ENCODE assay signal across 19 cellular contexts in genomic region chr21:33870768-33871167, GRCh38. TPM values are rescaled to one million over a fixed set of nuclear protein-coding genes. Genes with fewer than 3 reads are reported as not detected.
DNase-seq lines count a peak whose midpoint lies in the region; ATAC-seq and TF ChIP-seq lines count a peak whose summit lies in the region.
"Had no signal": no experiment of that assay in that cellular context is flagged by ENCODE, and none has a peak within 500 bp of the region (broad histone marks: within the 10 kb centered on the region; RNA-seq: fewer than 3 reads in every experiment).

No MANE protein-coding gene starts in this region.

- H3K9me3 ChIP-seq in breast epithelium (no peaks in the 10 kb centered on the region), tibial artery (no peaks in the 10 kb centered on the region)
- H3K9me3 ChIP-seq: A549, HAP-1 had no signal

- H3K27ac Mint-ChIP-seq in MCF 10A (ENCODE audit: low read depth, unreplicated experiment) = no peak overlapping the region
- H3K27ac Mint-ChIP-seq: CD14-positive monocyte had no signal

- TF ChIP-seq POLR2A in breast epithelium (IDR thresholded peaks at IDR 0.05) (no peak), erythroblast (IDR thresholded peaks at IDR 0.05; ENCODE audit: low read length) (no peak)

- POLR2A ChIA-PET in MCF 10A (lab: Yijun Ruan, JAX) = interaction anchor here (0.7 kb wide), 1 partner anchor 41 kb away, joined by 4 read pairs; no protein-coding TSS in a partner anchor

- H3K36me3 Mint-ChIP-seq in MCF 10A (ENCODE audit: insufficient read depth, unreplicated experiment) = no peaks in the 10 kb centered on the region
- H3K36me3 Mint-ChIP-seq: CD14-positive monocyte had no signal

- CTCF ChIA-PET in MCF 10A (lab: Yijun Ruan, JAX) = no interaction called here

- no peak overlapping the region for H3K4me3 ChIP-seq in breast epithelium
- no peak overlapping the region for H3K4me3 ChIP-seq in tibial artery
- H3K4me3 ChIP-seq: A549, GM12878, HAP-1 had no signal

- H3K4me3 Mint-ChIP-seq in MCF 10A (ENCODE audit: unreplicated experiment) = no peak overlapping the region
- H3K4me3 Mint-ChIP-seq: CD14-positive monocyte had no signal

- H3K4me1 Mint-ChIP-seq in MCF 10A (ENCODE audit: insufficient read depth, unreplicated experiment) = no peaks in the 10 kb centered on the region

- H3K4me1 ChIP-seq in breast epithelium (no peaks in the 10 kb centered on the region), tibial artery (no peaks in the 10 kb centered on the region)
- H3K4me1 ChIP-seq: A549, HAP-1 had no signal

- ATAC-seq in left colon = no peak
- no peak for ATAC-seq in activated CD4-positive, CD25-positive, alpha-beta regulatory T cell treated with anti-CD3 and anti-CD28 coated beads, Interleukin-2, amount 50 U/mL, for 24 hours
- ATAC-seq: A549, GM12878 had no signal

- H3K27ac ChIP-seq in breast epithelium (no peak overlapping the region), temporal lobe (ENCODE audit: low read depth, low read length) (peak overlapping the region; percentile 17), tibial artery (no peak overlapping the region)
- H3K27ac ChIP-seq: A549 had no signal

- peaks cover 2% of the 10 kb centered on the region for H3K27me3 Mint-ChIP-seq in MCF 10A (ENCODE audit: insufficient read depth, unreplicated experiment)

- no peaks in the 10 kb centered on the region for H3K9me3 Mint-ChIP-seq in MCF 10A (ENCODE audit: unreplicated experiment)

- intact Hi-C loops in MCF 10A (cut with micrococcal nuclease) = no loop called here
- intact Hi-C loops in breast epithelium (cut with DNase I; ENCODE audit: low total_unique reads) = no loop called here
- intact Hi-C loops in tibial artery (cut with DNase I; ENCODE audit: low total_unique reads) = no loop called here
- intact Hi-C loops in left colon (cut with DNase I, micrococcal nuclease) = no loop called here

- H3K27me3 ChIP-seq in breast epithelium (no peaks in the 10 kb centered on the region), tibial artery (no peaks in the 10 kb centered on the region)

- peak; percentile 22 for DNase-seq in MCF 10A (ENCODE audit: unreplicated experiment)
- DNase-seq in breast epithelium (ENCODE audit: low spot score in 2 of 2) = no peak
- DNase-seq in SHP77 treated with DMSO at 0.1 percent for 48 hours (lab: John Stamatoyannopoulos, UW) = peak; percentile 17
- DNase-seq in erythroblast (lab: John Stamatoyannopoulos, UW) = peak; percentile 12 to 29
- DNase-seq in tibial artery = no peak
- DNase-seq in left colon = no peak
- DNase-seq: COR-L47, DMS153, KBM-7, NCI-H1048, NCI-H146, NCI-H2081 treated with DMSO at 0.1 percent for 48 hours, NCI-H524 treated with DMSO at 0.1 percent for 48 hours had no signal

- H3K36me3 ChIP-seq in breast epithelium = no peaks in the 10 kb centered on the region
- H3K36me3 ChIP-seq in tibial artery = no peaks in the 10 kb centered on the region
- H3K36me3 ChIP-seq: HAP-1 had no signal

- TF ChIP-seq CTCF in MCF 10A (IDR thresholded peaks at IDR 0.05; ENCODE audit: unreplicated experiment) (no peak), breast epithelium (IDR thresholded peaks at IDR 0.05) (no peak), tibial artery (IDR thresholded peaks at IDR 0.05) (no peak)

- BruUV-seq in MCF 10A (replicated peaks; lab: Mats Ljungman, UMichigan) = no TSS peak

RNA-seq across cellular contexts. Expression of gene ATP5PO, which starts 44.8 kb away (rescaled TPM):
- total RNA-seq in MCF 10A (2022) (147 and 196 TPM in 2 replicates), breast epithelium (100 to 1,000 TPM; 161 to 234 (median 170) TPM), temporal lobe (139 TPM), left colon (100 to 1,000 TPM; 262 to 348 TPM)

Comparison
In these comparisons a context has a peak if more than half of its experiments do, and no peak if none do; other contexts are left out.
1. DNase-seq: peak in MCF 10A (single experiment), SHP77 treated with DMSO at 0.1 percent for 48 hours (single experiment) and erythroblast (2 of 2); none in breast epithelium (0 of 2), tibial artery (0 of 2) and left colon (0 of 2).